ENCODE assay signal across 8 cellular contexts in the genomic region with DNA sequence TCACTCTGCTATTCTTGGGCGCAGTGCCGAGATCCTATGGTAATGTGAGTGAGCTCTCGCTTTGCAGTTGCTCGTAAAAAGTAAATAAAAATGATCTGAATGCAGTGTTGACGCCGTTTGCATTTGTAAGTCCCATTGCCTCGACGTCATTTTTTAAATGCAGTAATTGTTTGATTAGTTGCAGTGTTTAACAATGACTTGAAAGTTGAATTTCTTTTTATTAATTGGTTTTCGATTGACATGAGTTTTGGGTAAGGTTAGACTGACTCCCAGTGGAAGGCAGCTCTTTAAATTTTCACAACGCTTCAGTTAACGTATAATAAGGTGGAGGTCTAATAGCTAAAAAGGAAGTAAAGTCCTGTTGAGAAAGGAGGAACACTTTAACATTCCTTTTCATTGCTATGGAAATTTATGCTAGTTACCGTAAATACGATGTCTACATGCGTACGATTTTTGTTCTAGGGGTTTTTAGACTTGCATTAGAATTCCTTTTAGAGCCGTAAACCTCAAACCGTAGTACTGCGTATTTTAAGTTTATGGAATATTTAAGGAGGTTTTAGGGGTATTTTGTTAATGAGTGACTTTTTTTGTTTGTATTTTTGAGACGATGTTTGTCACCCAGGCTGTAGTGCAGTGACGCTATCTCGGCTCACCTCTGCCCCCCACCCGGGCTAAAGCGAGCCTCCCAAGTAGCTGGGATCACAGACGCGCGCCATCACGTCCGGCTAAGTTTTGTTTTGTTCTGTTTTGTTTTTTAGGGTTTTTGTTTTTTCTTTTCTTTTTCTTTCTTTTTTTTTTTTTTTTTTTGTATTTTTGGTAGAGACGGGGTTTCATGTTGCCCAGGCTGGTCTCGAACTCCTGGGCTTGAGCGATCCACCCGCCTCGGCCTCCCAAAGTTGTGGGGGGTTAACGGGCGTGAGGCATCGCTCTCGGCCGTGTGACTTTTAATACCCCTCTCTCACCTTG. TPM values are rescaled to one million over a fixed set of nuclear protein-coding genes. Genes with fewer than 3 reads are reported as not detected.
DNase-seq lines count a peak whose midpoint lies in the region; ATAC-seq, FAIRE-seq and TF ChIP-seq lines count a peak whose summit lies in the region.

No MANE protein-coding gene starts in this region.

- H3F3A ChIP-seq in GM23338 (replicated peaks; ENCODE audit: low read depth) = peaks cover 3% of the 10 kb centered on the region; the same call in 1 of the 2 replicates

- H3K4me1 Mint-ChIP-seq in GM23338 = peaks cover 46% of the 10 kb centered on the region
- peaks cover 33% of the 10 kb centered on the region for H3K4me1 Mint-ChIP-seq in T-helper 1 cell treated with Interleukin-12 subunit alpha and Interleukin-12 subunit beta and Interleukin-4 antibody, amounts not matched to agents 30 μg/mL and 1 μg/mL, for 36 hours (ENCODE audit: low read depth)
- H3K4me1 Mint-ChIP-seq in dendritic cell treated with granulocyte-macrophage colony-stimulating factor and Interleukin-4, amounts not matched to agents 40 ng/mL and 50 ng/mL, for 4 days (ENCODE audit: low read depth) = peaks cover 35% of the 10 kb centered on the region

- CTCF ChIA-PET in A549 (lab: Yijun Ruan, JAX) = interaction anchor here (0.7 to 3.3 kb wide), 17 partner anchors 9 to 310 kb away, joined by 3 to 25 read pairs (median 5); no protein-coding TSS in a partner anchor

- H3K27me3 ChIP-seq in GM23338 (ENCODE audit: insufficient read depth) (no peaks in the 10 kb centered on the region), upper lobe of left lung (no peaks in the 10 kb centered on the region)

- FAIRE-seq in A549 (lab: Jason Lieb, UNC) = no peak

- peak overlapping the region; percentile 99 for H3K4me3 ChIP-seq in A549
- peak overlapping the region; percentile 68 for H3K4me3 ChIP-seq in GM23338
- peak overlapping the region; percentile 100 for H3K4me3 ChIP-seq in mucosa of descending colon
- H3K4me3 ChIP-seq in upper lobe of left lung = peak overlapping the region; percentile 51 to 98 (median 73)

- TF ChIP-seq POLR2A in A549 (IDR thresholded peaks at IDR 0.05; ENCODE audit: low read length) (no peak), upper lobe of left lung (IDR thresholded peaks at IDR 0.05) (no peak)

- POLR2A ChIA-PET in A549 (lab: Yijun Ruan, JAX) = interaction anchor here (0.6 to 1.8 kb wide), 14 partner anchors 8 to 436 kb away, joined by 3 to 23 read pairs (median 6); a partner anchor contains a TSS

- peaks cover 20% of the 10 kb centered on the region for H3K36me3 Mint-ChIP-seq in GM23338 (ENCODE audit: low read depth)
- peaks cover 16% of the 10 kb centered on the region for H3K36me3 Mint-ChIP-seq in T-helper 1 cell treated with Interleukin-12 subunit alpha and Interleukin-12 subunit beta and Interleukin-4 antibody, amounts not matched to agents 30 μg/mL and 1 μg/mL, for 36 hours (ENCODE audit: low read depth)
- peaks cover 35% of the 10 kb centered on the region for H3K36me3 Mint-ChIP-seq in dendritic cell treated with granulocyte-macrophage colony-stimulating factor and Interleukin-4, amounts not matched to agents 40 ng/mL and 50 ng/mL, for 4 days (ENCODE audit: low read depth)

- no peaks in the 10 kb centered on the region for H3K9me2 ChIP-seq in GM23338 (ENCODE audit: insufficient read depth)

- 2% methylated on average over 38 of the region's 38 CpGs for WGBS in A549 (ENCODE audit: missing lambda C conversion rate)
- 1% methylated on average over 38 of the region's 38 CpGs for WGBS in upper lobe of left lung, 2 donors

- intact Hi-C loops in dendritic cell treated with granulocyte-macrophage colony-stimulating factor and Interleukin-4, amounts not matched to agents 40 ng/mL and 50 ng/mL, for 4 days (cut with micrococcal nuclease) = no loop called here
- intact Hi-C loops in mucosa of descending colon (cut with DNase I, micrococcal nuclease) = no loop called here

- ATAC-seq in A549 (peak; percentile 1 to 2; a peak in 2 of 6 replicates), GM23338 (no peak), mucosa of descending colon (no peak), upper lobe of left lung (ENCODE audit: low FRiP score in 2 of 2) (no peak), HG02852 (IDR thresholded peaks at IDR 0.05; ENCODE audit: unreplicated experiment) (no peak), GM19467 (IDR thresholded peaks at IDR 0.05; ENCODE audit: unreplicated experiment) (no peak)

- peaks cover 61% of the 10 kb centered on the region for H3K79me2 ChIP-seq in GM23338 (replicated peaks; ENCODE audit: insufficient read depth)

- H3K4me2 ChIP-seq in A549 = peak overlapping the region; percentile 95
- H3K4me2 ChIP-seq in GM23338 = peak overlapping the region; percentile 80

- H2AFZ ChIP-seq in GM23338 = no peak overlapping the region

- peak overlapping the region; percentile 96 for H3K4me3 Mint-ChIP-seq in GM23338
- peak overlapping the region; percentile 99 for H3K4me3 Mint-ChIP-seq in T-helper 1 cell treated with Interleukin-12 subunit alpha and Interleukin-12 subunit beta and Interleukin-4 antibody, amounts not matched to agents 30 μg/mL and 1 μg/mL, for 36 hours
- H3K4me3 Mint-ChIP-seq in dendritic cell treated with granulocyte-macrophage colony-stimulating factor and Interleukin-4, amounts not matched to agents 40 ng/mL and 50 ng/mL, for 4 days = peak overlapping the region; percentile 81

- H4K20me1 ChIP-seq in GM23338 (replicated peaks; ENCODE audit: insufficient read depth) = peaks cover 45% of the 10 kb centered on the region

- H3K27ac ChIP-seq in A549 (peak overlapping the region; percentile 94 to 100), GM23338 (ENCODE audit: low read depth) (peak overlapping the region; percentile 93), upper lobe of left lung (peak overlapping the region; percentile 99 to 100 (median 100))

- TF ChIP-seq EP300 in A549 (IDR thresholded peaks at IDR 0.05) (no peak), upper lobe of left lung (IDR thresholded peaks at IDR 0.05) (no peak)

- H3K27ac Mint-ChIP-seq in GM23338 = peak overlapping the region; percentile 100
- H3K27ac Mint-ChIP-seq in T-helper 1 cell treated with Interleukin-12 subunit alpha and Interleukin-12 subunit beta and Interleukin-4 antibody, amounts not matched to agents 30 μg/mL and 1 μg/mL, for 36 hours = peak overlapping the region; percentile 100
- H3K27ac Mint-ChIP-seq in dendritic cell treated with granulocyte-macrophage colony-stimulating factor and Interleukin-4, amounts not matched to agents 40 ng/mL and 50 ng/mL, for 4 days = peak overlapping the region; percentile 96

- DNase-seq in A549 (ENCODE audit: low read depth in 1 of 2, low spot score in 1 of 2) = peak in 1 of 2 experiments; percentile 35
- peak; percentile 47 for DNase-seq in GM23338 (ENCODE audit: low spot score)
- DNase-seq in mucosa of descending colon = peak in 1 of 3 donors; percentile 38
- no peak for DNase-seq in upper lobe of left lung

- TF ChIP-seq RAD21 in A549 (conservative IDR thresholded peaks at IDR 0.05 in 1 of 2, IDR thresholded peaks at IDR 0.05 in 1 of 2) = no peak

- H3K4me1 ChIP-seq in A549 (peaks cover 47% of the 10 kb centered on the region), GM23338 (ENCODE audit: insufficient read depth) (peaks cover 46% of the 10 kb centered on the region), mucosa of descending colon (ENCODE audit: low read depth) (peaks cover 31% of the 10 kb centered on the region), upper lobe of left lung (peaks cover 44 to 54% (median 46%) of the 10 kb centered on the region in 4 donors)

- H3K9me3 Mint-ChIP-seq in GM23338 = no peaks in the 10 kb centered on the region
- H3K9me3 Mint-ChIP-seq in T-helper 1 cell treated with Interleukin-12 subunit alpha and Interleukin-12 subunit beta and Interleukin-4 antibody, amounts not matched to agents 30 μg/mL and 1 μg/mL, for 36 hours = no peaks in the 10 kb centered on the region
- H3K9me3 Mint-ChIP-seq in dendritic cell treated with granulocyte-macrophage colony-stimulating factor and Interleukin-4, amounts not matched to agents 40 ng/mL and 50 ng/mL, for 4 days = no peaks in the 10 kb centered on the region

- H3K36me3 ChIP-seq in GM23338 (ENCODE audit: insufficient read depth) = no peaks in the 10 kb centered on the region
- no peaks in the 10 kb centered on the region for H3K36me3 ChIP-seq in mucosa of descending colon (ENCODE audit: low read depth)
- H3K36me3 ChIP-seq in upper lobe of left lung = no peaks in the 10 kb centered on the region

- H3K9me3 ChIP-seq in A549 (no peaks in the 10 kb centered on the region), mucosa of descending colon (no peaks in the 10 kb centered on the region), upper lobe of left lung (no peaks in the 10 kb centered on the region)

- peaks cover 22% of the 10 kb centered on the region for H3K27me3 Mint-ChIP-seq in GM23338 (ENCODE audit: insufficient read depth, low read depth, poor library complexity)
- H3K27me3 Mint-ChIP-seq in T-helper 1 cell treated with Interleukin-12 subunit alpha and Interleukin-12 subunit beta and Interleukin-4 antibody, amounts not matched to agents 30 μg/mL and 1 μg/mL, for 36 hours (ENCODE audit: low read depth) = no peaks in the 10 kb centered on the region
- no peaks in the 10 kb centered on the region for H3K27me3 Mint-ChIP-seq in dendritic cell treated with granulocyte-macrophage colony-stimulating factor and Interleukin-4, amounts not matched to agents 40 ng/mL and 50 ng/mL, for 4 days

- TF ChIP-seq CTCF in A549 (IDR thresholded peaks at IDR 0.05) (peak; percentile 41), GM23338 (conservative IDR thresholded peaks at IDR 0.05; ENCODE audit: low read depth in 2 of 2) (no peak; a peak in 1 of 4 replicates), mucosa of descending colon (IDR thresholded peaks at IDR 0.05) (no peak), upper lobe of left lung (IDR thresholded peaks at IDR 0.05) (no peak)

TF ChIP-seq in A549, 52 proteins besides CTCF, POLR2A, EP300 and RAD21 (continues in another document):
- TF ChIP-seq FOSB (CRISPR knock-in tag; IDR thresholded peaks at IDR 0.05) (peak; percentile 44), FOXS1 (CRISPR knock-in tag; IDR thresholded peaks at IDR 0.05) (no peak), HOXA7 (CRISPR knock-in tag; IDR thresholded peaks at IDR 0.05) (peak; percentile 86; the same call in 1 of the 2 replicates)

RNA-seq across cellular contexts. Expression of a gene that starts 1.4 kb away (rescaled TPM):
- polyA plus RNA-seq in A549 (2011; rRNA removed) (491 and 498 TPM in 2 replicates), A549 (2017; fragmentation: RNase III; extraction: RNeasy Plus Mini Kit Qiagen cat#74134 plus additional on column Dnase treatment) (914 to 927 TPM (median 924 TPM) in 3 replicates), GM23338 (2016; fragmentation: Nextera tagmentation; extraction: Ambion mirVana) (571 and 611 TPM in 2 replicates)
- 148 and 172 TPM in 2 replicates for polyA plus RNA-seq in A549 (2012; cell fraction: cytosol; rRNA removed)
- 41.3 and 63.7 TPM in 2 replicates for polyA plus RNA-seq in A549 (2012; cell fraction: nucleus; rRNA removed)
- 61.8 and 62.4 TPM in 2 replicates for polyA minus RNA-seq in A549 (2011; rRNA and poly(A)+ RNA removed)
- total RNA-seq in GM23338 (2014; rRNA removed; shearing (Covaris generic)) = 491 and 520 TPM in 2 replicates
- total RNA-seq in mucosa of descending colon (100 to 1,000 TPM; 151 to 307 (median 188) TPM), upper lobe of left lung (100 to 1,000 TPM; 202 to 462 (median 292) TPM)

Comparison
In these comparisons a context has a peak if more than half of its experiments do, and no peak if none do; other contexts are left out.
1. ATAC-seq: peak in A549 (2 of 2); none in GM23338 (single experiment), mucosa of descending colon (single experiment), upper lobe of left lung (0 of 2), HG02852 (single experiment) and GM19467 (single experiment).
2. Peak in every context shown above with its lines, with median percentiles within 50 percentile points of each other: H3K27ac ChIP-seq, H3K4me3 ChIP-seq, H3K27ac Mint-ChIP-seq and H3K4me3 Mint-ChIP-seq.